Comparison of ENCODE assay signal across 8 cellular contexts in the genomic region with DNA sequence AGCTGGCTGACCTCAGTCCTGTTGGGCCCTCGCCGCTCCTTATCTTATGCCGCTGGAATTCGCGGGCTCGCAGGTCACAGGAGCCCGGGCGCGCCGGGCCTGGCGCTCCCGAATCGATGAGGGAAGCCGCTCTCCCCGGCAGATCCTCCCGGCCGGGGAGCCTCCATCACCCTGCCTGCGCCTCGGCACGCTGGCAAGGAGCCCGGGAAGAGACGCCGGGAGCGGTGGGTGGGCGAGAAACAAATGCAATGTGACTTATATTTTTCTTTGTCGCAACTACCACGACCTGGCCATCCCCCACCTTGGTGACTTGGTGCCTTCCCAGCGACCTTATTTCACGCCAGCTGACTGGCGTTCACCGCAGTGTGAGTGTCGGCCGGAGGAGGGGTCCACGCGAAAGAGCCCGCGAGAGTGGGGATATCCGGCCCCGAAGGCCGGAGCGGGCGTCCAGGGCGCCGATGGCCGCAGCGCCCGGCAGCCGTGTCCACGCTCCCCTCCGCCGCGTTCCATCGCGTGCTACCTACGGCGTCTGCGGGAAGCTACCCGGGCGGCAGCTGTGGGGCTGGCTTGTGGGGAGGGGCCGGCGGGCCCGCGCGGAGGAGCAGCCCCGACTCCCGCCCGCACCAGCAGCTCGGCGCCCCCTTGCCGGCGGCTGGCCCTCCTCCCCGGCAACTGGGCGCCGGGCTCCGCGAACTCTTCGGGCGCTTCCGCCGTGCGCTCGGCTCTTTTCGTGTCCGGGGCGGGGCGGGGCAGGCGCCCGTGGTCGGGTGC.
DNase-seq lines count a peak whose midpoint lies in the region; ATAC-seq and TF ChIP-seq lines count a peak whose summit lies in the region.

No MANE protein-coding gene starts in this region.

- DNase-seq in NCI-H146 treated with DMSO at 0.1 percent for 48 hours (lab: John Stamatoyannopoulos, UW; ENCODE audit: unreplicated experiment) (peak; percentile 86), T1000 (lab: John Stamatoyannopoulos, UW) (peak; percentile 87), astrocyte of the hippocampus (ENCODE audit: low read depth, low spot score) (peak; percentile 98), hypothalamus (lab: John Stamatoyannopoulos, UW) (peak in 49 of 51 donors; percentile 38 to 96 (median 85)), retinal pigment epithelial cell (ENCODE audit: low read depth) (peak; percentile 47), GF-D8 (lab: John Stamatoyannopoulos, UW) (no peak)

- no peak for TF ChIP-seq CTCF in retinal pigment epithelial cell (conservative IDR thresholded peaks at IDR 0.05; ENCODE audit: low read depth, low read length)

- peak overlapping the region; percentile 78 for H3K4me3 ChIP-seq in retinal pigment epithelial cell (ENCODE audit: low read length)

- peak; percentile 67 for TF ChIP-seq POLR2A in GM18505 (IDR thresholded peaks at IDR 0.05; ENCODE audit: borderline replicate concordance, extremely low read depth, insufficient read depth, insufficient read length)

- peak; percentile 78 for ATAC-seq in GM18505 (IDR thresholded peaks at IDR 0.05; ENCODE audit: unreplicated experiment)
- ATAC-seq in HG02884 (IDR thresholded peaks at IDR 0.05; ENCODE audit: unreplicated experiment) = peak; percentile 65
